ENCODE assay signal across 16 cellular contexts in genomic region chr1:196773713-196774112, GRCh38. TPM values are rescaled to one million over a fixed set of nuclear protein-coding genes. Genes with fewer than 3 reads are reported as not detected.
DNase-seq lines count a peak whose midpoint lies in the region; ATAC-seq and TF ChIP-seq lines count a peak whose summit lies in the region.
"Had no signal": no experiment of that assay in that cellular context is flagged by ENCODE, and none has a peak within 500 bp of the region (broad histone marks: within the 10 kb centered on the region; RNA-seq: fewer than 3 reads in every experiment).

No MANE protein-coding gene starts in this region.

- H3K9me3 ChIP-seq in OCI-LY3 (ENCODE audit: insufficient read depth, low read length) (no peaks in the 10 kb centered on the region), right lobe of liver (no peaks in the 10 kb centered on the region)
- no peaks in the 10 kb centered on the region for H3K9me3 ChIP-seq in CD8-positive, alpha-beta memory T cell (ENCODE audit: low read length)
- H3K9me3 ChIP-seq: Caco-2 had no signal

- H3K4me3 Mint-ChIP-seq in CD8-positive, alpha-beta memory T cell: no peak overlapping the region
- H3K4me3 Mint-ChIP-seq: CD4-positive, alpha-beta memory T cell; H9 had no signal

- no peak overlapping the region for H3K4me3 ChIP-seq in KMS-11 (IDR thresholded peaks at IDR 0.05; ENCODE audit: insufficient read depth, low read depth, low read length)
- peak overlapping the region; percentile 39; the same call in 1 of the 2 replicates for H3K4me3 ChIP-seq in OCI-LY3 (ENCODE audit: low read length)
- peak overlapping the region in 2 of 3 donors; percentile 47 to 50 for H3K4me3 ChIP-seq in right lobe of liver
- no peak overlapping the region for H3K4me3 ChIP-seq in CD8-positive, alpha-beta memory T cell (ENCODE audit: low read length)

- H3K27me3 Mint-ChIP-seq in CD8-positive, alpha-beta memory T cell: no peaks in the 10 kb centered on the region
- H3K27me3 Mint-ChIP-seq: CD4-positive, alpha-beta memory T cell had no signal

- POLR2A ChIA-PET in CD8-positive, alpha-beta memory T cell (lab: Charles Lee): no interaction called here

- intact Hi-C loops in right lobe of liver (cut with DNase I): no loop called here

- no peak for TF ChIP-seq CTCF in KMS-11 (conservative IDR thresholded peaks at IDR 0.05; ENCODE audit: low read depth, low read length)
- TF ChIP-seq CTCF in OCI-LY3 (IDR thresholded peaks at IDR 0.05; ENCODE audit: low read depth, low read length): no peak
- TF ChIP-seq CTCF in right lobe of liver (IDR thresholded peaks at IDR 0.05): no peak

- WGBS in right lobe of liver (ENCODE audit: insufficient coverage, low coverage, low lambda C conversion rate, missing lambda C conversion rate): 33% methylated on average over 1 of the region's 1 CpG

- ATAC-seq in right lobe of liver (peak; percentile 47 to 67 (median 60)), HG03159 (IDR thresholded peaks at IDR 0.05; ENCODE audit: unreplicated experiment) (no peak)
- ATAC-seq: HCT116 had no signal

- H3K79me2 ChIP-seq in KMS-11 (ENCODE audit: insufficient read depth, low read depth): no peaks in the 10 kb centered on the region
- H3K79me2 ChIP-seq in OCI-LY3 (ENCODE audit: low read length): no peaks in the 10 kb centered on the region

- no peaks in the 10 kb centered on the region for H3K36me3 Mint-ChIP-seq in CD8-positive, alpha-beta memory T cell
- H3K36me3 Mint-ChIP-seq: CD4-positive, alpha-beta memory T cell had no signal

- H3K27me3 ChIP-seq in KMS-11 (ENCODE audit: insufficient read depth, low read depth): no peaks in the 10 kb centered on the region
- H3K27me3 ChIP-seq in OCI-LY3 (ENCODE audit: low read depth, low read length): no peaks in the 10 kb centered on the region; the same call in 1 of the 2 replicates
- H3K27me3 ChIP-seq in right lobe of liver: no peaks in the 10 kb centered on the region
- H3K27me3 ChIP-seq in CD8-positive, alpha-beta memory T cell (ENCODE audit: insufficient read depth, low read length, poor library complexity, severe bottlenecking): no peaks in the 10 kb centered on the region

- H3K36me3 ChIP-seq in KMS-11 (ENCODE audit: insufficient read depth): no peaks in the 10 kb centered on the region
- no peaks in the 10 kb centered on the region for H3K36me3 ChIP-seq in OCI-LY3 (replicated peaks; ENCODE audit: low read depth, low read length)
- no peaks in the 10 kb centered on the region for H3K36me3 ChIP-seq in right lobe of liver
- no peaks in the 10 kb centered on the region for H3K36me3 ChIP-seq in CD8-positive, alpha-beta memory T cell (ENCODE audit: insufficient read depth, low read length)

- H2AFZ ChIP-seq in KMS-11 (ENCODE audit: low read depth) (peak overlapping the region; percentile 17), OCI-LY3 (ENCODE audit: low read depth, low read length) (no peak overlapping the region)

- peak overlapping the region; percentile 38 for H3K4me2 ChIP-seq in KMS-11
- peak overlapping the region; percentile 67 for H3K4me2 ChIP-seq in OCI-LY3 (ENCODE audit: low read length)

- DNase-seq in right lobe of liver (no peak), NOMO-1 treated with DMSO at 0.1 percent for 48 hours (lab: John Stamatoyannopoulos, UW; ENCODE audit: unreplicated experiment) (no peak)
- no peak for DNase-seq in CD8-positive, alpha-beta memory T cell
- DNase-seq: C1 segment of cervical spinal cord; Caco-2; CD4-positive, alpha-beta memory T cell; DMS153; DND-41; H9 had no signal

- no peak overlapping the region for H3K27ac Mint-ChIP-seq in CD8-positive, alpha-beta memory T cell
- H3K27ac Mint-ChIP-seq: CD4-positive, alpha-beta memory T cell; H9 had no signal

- no peaks in the 10 kb centered on the region for H3K4me1 Mint-ChIP-seq in CD8-positive, alpha-beta memory T cell
- H3K4me1 Mint-ChIP-seq: CD4-positive, alpha-beta memory T cell; H9 had no signal

- no peak for TF ChIP-seq POLR2A in right lobe of liver (IDR thresholded peaks at IDR 0.05)

- H4K20me1 ChIP-seq in KMS-11 (ENCODE audit: insufficient read depth) (no peaks in the 10 kb centered on the region), OCI-LY3 (ENCODE audit: insufficient read depth, low read length) (no peaks in the 10 kb centered on the region)

- H3K9ac ChIP-seq in KMS-11 (no peak overlapping the region), OCI-LY3 (ENCODE audit: low read length) (no peak overlapping the region)

- H3K4me1 ChIP-seq in KMS-11 (ENCODE audit: low read depth, poor library complexity, severe bottlenecking) (peaks cover 34% of the 10 kb centered on the region), OCI-LY3 (ENCODE audit: low read length) (peaks cover 13% of the 10 kb centered on the region), right lobe of liver (peaks cover 0 to 26% (median 3%) of the 10 kb centered on the region in 4 donors)
- no peaks in the 10 kb centered on the region for H3K4me1 ChIP-seq in CD8-positive, alpha-beta memory T cell (ENCODE audit: insufficient read depth, low read length)
- H3K4me1 ChIP-seq: Caco-2 had no signal

- CTCF ChIA-PET in CD8-positive, alpha-beta memory T cell (lab: Charles Lee): no interaction called here

- peaks cover 0 to 6% (median 0%) of the 10 kb centered on the region in 5 donors for H3K9me3 Mint-ChIP-seq in CD8-positive, alpha-beta memory T cell
- H3K9me3 Mint-ChIP-seq: CD4-positive, alpha-beta memory T cell; H9 had no signal

- peak overlapping the region; percentile 43 for H3K27ac ChIP-seq in KMS-11
- H3K27ac ChIP-seq in OCI-LY3 (ENCODE audit: low read length): no peak overlapping the region
- H3K27ac ChIP-seq in right lobe of liver: peak overlapping the region; percentile 33 to 87 (median 84)
- H3K27ac ChIP-seq in CD8-positive, alpha-beta memory T cell (ENCODE audit: low read depth, low read length): no peak overlapping the region

RNA-seq across cellular contexts. Expression of gene CFHR3, which starts 0.9 kb away (rescaled TPM):
- 100 to 1,000 TPM; 105 to 479 (median 372) TPM for total RNA-seq in right lobe of liver
- not detected for total RNA-seq in CD8-positive, alpha-beta memory T cell
- not detected for polyA plus RNA-seq in CD8-positive, alpha-beta memory T cell
- total RNA-seq: A673; Caco-2; CD4-positive, alpha-beta memory T cell had no signal
- polyA plus RNA-seq: BJ; CD4-positive, alpha-beta memory T cell had no signal

RNA-seq across cellular contexts. Expression of gene CFHR1, which starts 45.8 kb away (rescaled TPM):
- 1,000 to 10,000 TPM in 2 of 6 experiments, 100 to 1,000 TPM in 4; 490 to 1,248 (median 629) TPM for total RNA-seq in right lobe of liver
- not detected for total RNA-seq in CD8-positive, alpha-beta memory T cell
- not detected for polyA plus RNA-seq in CD8-positive, alpha-beta memory T cell
- total RNA-seq: A673; Caco-2; CD4-positive, alpha-beta memory T cell; H1; H9 had no signal
- polyA plus RNA-seq: CD4-positive, alpha-beta memory T cell; H1 had no signal

Comparison
In these comparisons a context has a peak if more than half of its experiments do, and no peak if none do; other contexts are left out.
1. H3K27ac ChIP-seq: peak in KMS-11 (single experiment) and right lobe of liver (3 of 3); none in OCI-LY3 (single experiment) and CD8-positive, alpha-beta memory T cell (single experiment).
2. H3K4me3 ChIP-seq: peak in OCI-LY3 (single experiment) and right lobe of liver (2 of 3); none in KMS-11 (single experiment) and CD8-positive, alpha-beta memory T cell (single experiment).
3. RNA of gene CFHR3, which starts 0.9 kb away (total RNA-seq): 105 to 479 TPM in right lobe of liver; not detected in CD8-positive, alpha-beta memory T cell; every median in the first group is over 100 times any median in the second.
4. RNA of gene CFHR1, which starts 45.8 kb away (total RNA-seq): 490 to 1,248 TPM in right lobe of liver; not detected in CD8-positive, alpha-beta memory T cell; every median in the first group is over 100 times any median in the second.